Comparison of ENCODE assay signal across 2 cellular contexts in genomic region chr6:2988076-2988425, GRCh38.
TF ChIP-seq lines count a peak whose summit lies in the region.

No MANE protein-coding gene starts in this region.

TF ChIP-seq in A549, 52 proteins besides CTCF, POLR2A, EP300 and RAD21:
- TF ChIP-seq, protein P1, sequence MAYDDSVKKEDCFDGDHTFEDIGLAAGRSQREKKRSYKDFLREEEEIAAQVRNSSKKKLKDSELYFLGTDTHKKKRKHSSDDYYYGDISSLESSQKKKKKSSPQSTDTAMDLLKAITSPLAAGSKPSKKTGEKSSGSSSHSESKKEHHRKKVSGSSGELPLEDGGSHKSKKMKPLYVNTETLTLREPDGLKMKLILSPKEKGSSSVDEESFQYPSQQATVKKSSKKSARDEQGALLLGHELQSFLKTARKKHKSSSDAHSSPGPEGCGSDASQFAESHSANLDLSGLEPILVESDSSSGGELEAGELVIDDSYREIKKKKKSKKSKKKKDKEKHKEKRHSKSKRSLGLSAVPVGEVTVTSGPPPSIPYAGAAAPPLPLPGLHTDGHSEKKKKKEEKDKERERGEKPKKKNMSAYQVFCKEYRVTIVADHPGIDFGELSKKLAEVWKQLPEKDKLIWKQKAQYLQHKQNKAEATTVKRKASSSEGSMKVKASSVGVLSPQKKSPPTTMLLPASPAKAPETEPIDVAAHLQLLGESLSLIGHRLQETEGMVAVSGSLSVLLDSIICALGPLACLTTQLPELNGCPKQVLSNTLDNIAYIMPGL (CRISPR knock-in tag; IDR thresholded peaks at IDR 0.05; ENCODE audit: borderline replicate concordance), result no peak
- TF ChIP-seq KDM5A (IDR thresholded peaks at IDR 0.05) (no peak), ZNF302 (CRISPR knock-in tag; IDR thresholded peaks at IDR 0.05) (no peak), NPAS2 (CRISPR knock-in tag; IDR thresholded peaks at IDR 0.05; ENCODE audit: borderline replicate concordance) (no peak), FOSB (CRISPR knock-in tag; IDR thresholded peaks at IDR 0.05) (no peak), TFCP2L1 (CRISPR knock-in tag; IDR thresholded peaks at IDR 0.05) (no peak), SREBF2 (IDR thresholded peaks at IDR 0.05) (no peak), JUNB (IDR thresholded peaks at IDR 0.05) (no peak)
- TF ChIP-seq, protein P2, sequence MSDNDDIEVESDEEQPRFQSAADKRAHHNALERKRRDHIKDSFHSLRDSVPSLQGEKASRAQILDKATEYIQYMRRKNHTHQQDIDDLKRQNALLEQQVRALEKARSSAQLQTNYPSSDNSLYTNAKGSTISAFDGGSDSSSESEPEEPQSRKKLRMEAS (IDR thresholded peaks at IDR 0.05), result no peak

TF ChIP-seq in IMR-90, 13 proteins besides CTCF, POLR2A, EP300 and RAD21 (continued from another document):
- no peak for TF ChIP-seq NFE2L2 (IDR thresholded peaks at IDR 0.05; ENCODE audit: low read depth, low read length)
- no peak for TF ChIP-seq CEBPB (IDR thresholded peaks at IDR 0.05; ENCODE audit: low read depth, low read length)
- TF ChIP-seq RCOR1 (IDR thresholded peaks at IDR 0.05; ENCODE audit: insufficient replicate concordance, low read length), result no peak
- TF ChIP-seq ELK1 (IDR thresholded peaks at IDR 0.05; ENCODE audit: borderline replicate concordance, low read depth, low read length), result no peak
- TF ChIP-seq CHD1 (IDR thresholded peaks at IDR 0.05; ENCODE audit: low read depth, low read length), result no peak
- no peak for TF ChIP-seq MAZ (IDR thresholded peaks at IDR 0.05; ENCODE audit: borderline replicate concordance, low read depth, low read length)
- no peak for TF ChIP-seq BHLHE40 (IDR thresholded peaks at IDR 0.05; ENCODE audit: low read depth, low read length)
